In the genomic region with DNA sequence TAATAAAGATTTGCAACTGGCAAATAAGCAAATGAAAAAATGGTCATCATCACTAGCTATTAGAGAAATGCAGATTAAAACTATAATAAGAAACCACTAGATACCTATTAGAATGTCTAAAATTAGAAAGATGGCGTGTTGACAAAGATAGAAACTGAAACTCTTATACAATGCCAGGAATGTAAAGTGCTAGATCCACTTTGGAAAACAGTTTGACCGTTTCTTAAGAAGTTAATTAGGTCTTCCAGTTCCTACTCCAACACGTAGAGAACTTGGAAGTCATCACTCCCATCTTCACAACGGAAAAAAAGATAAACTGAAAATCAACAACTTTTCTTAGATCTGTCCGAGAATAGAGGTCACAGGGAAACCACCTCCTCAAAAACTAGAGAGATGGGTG, we compare ENCODE assay signal across 8 cellular contexts.
DNase-seq lines count a peak whose midpoint lies in the region; ATAC-seq, FAIRE-seq and TF ChIP-seq lines count a peak whose summit lies in the region.
"Not testable (repeated sequence)": the region's sequence is repeated elsewhere in the genome, so short reads cannot be mapped to it uniquely, and the experiment has no call there.

No MANE protein-coding gene starts in this region.

- not testable (repeated sequence) for H3K36me3 ChIP-seq in CD4-positive, CD25-positive, alpha-beta regulatory T cell (ENCODE audit: control insufficient read depth, insufficient read depth, low read length); GM23338 (ENCODE audit: insufficient read depth); astrocyte (ENCODE audit: insufficient read depth, low read length); cardiac muscle cell; gastrocnemius medialis
- H3K36me3 ChIP-seq in OCI-LY3 (replicated peaks; ENCODE audit: low read depth, low read length) = peaks cover 11% of the 10 kb centered on the region

- in situ Hi-C loops in gastrocnemius medialis (cut with MboI; ENCODE audit: low sequenced_read_pairs in 4 of 4) = not testable (repeated sequence)

- ATAC-seq in CD4-positive, CD25-positive, alpha-beta regulatory T cell (ENCODE audit: low read depth in 2 of 2); GM23338; gastrocnemius medialis: not testable (repeated sequence)

- TF ChIP-seq CTCF in GM23338 (conservative IDR thresholded peaks at IDR 0.05; ENCODE audit: low read depth in 2 of 2); OCI-LY3 (IDR thresholded peaks at IDR 0.05; ENCODE audit: low read depth, low read length); astrocyte (IDR thresholded peaks at IDR 0.05; ENCODE audit: insufficient read depth, low read depth, low read length); cardiac muscle cell (IDR thresholded peaks at IDR 0.05; ENCODE audit: low read depth, low read length); mesothelial cell of epicardium (IDR thresholded peaks at IDR 0.05; ENCODE audit: unreplicated experiment); gastrocnemius medialis (IDR thresholded peaks at IDR 0.05 in 4 of 5, conservative IDR thresholded peaks at IDR 0.05 in 1 of 5): not testable (repeated sequence)

- not testable (repeated sequence) for H3K27me3 Mint-ChIP-seq in CD4-positive, CD25-positive, alpha-beta regulatory T cell; GM23338 (ENCODE audit: insufficient read depth, low read depth, poor library complexity); T-helper 2 cell treated with Interferon-gamma antibody and Interleukin-4, amounts not matched to agents 5 μg/mL and 100 μg/mL, for 36 hours (ENCODE audit: low read depth); astrocyte (ENCODE audit: low read depth, unreplicated experiment); mesothelial cell of epicardium (ENCODE audit: low read depth)

- not testable (repeated sequence) for DNase-seq in CD4-positive, CD25-positive, alpha-beta regulatory T cell; GM23338 (ENCODE audit: low spot score); T-helper 2 cell treated with Interferon-gamma antibody and Interleukin-4, amounts not matched to agents 5 μg/mL and 100 μg/mL, for 36 hours (ENCODE audit: low spot score); mesothelial cell of epicardium (ENCODE audit: low spot score in 2 of 2, unreplicated experiment in 2 of 2); gastrocnemius medialis
- peak; percentile 3 for DNase-seq in astrocyte (ENCODE audit: low read depth)
- DNase-seq in cardiac muscle cell (ENCODE audit: low read depth in 1 of 2, low spot score in 1 of 2) = peak in 1 of 2 donors; percentile 51

- H3K4me1 ChIP-seq in CD4-positive, CD25-positive, alpha-beta regulatory T cell (ENCODE audit: control insufficient read depth, insufficient read depth, low read length, poor library complexity, severe bottlenecking) = peaks cover 11% of the 10 kb centered on the region
- H3K4me1 ChIP-seq in GM23338 (ENCODE audit: insufficient read depth) (peaks cover 72% of the 10 kb centered on the region), OCI-LY3 (ENCODE audit: low read length) (peaks cover 59% of the 10 kb centered on the region), cardiac muscle cell (ENCODE audit: low read depth) (peaks cover 36% of the 10 kb centered on the region), gastrocnemius medialis (peaks cover 29 to 33% of the 10 kb centered on the region in 2 donors)
- H3K4me1 ChIP-seq in astrocyte (ENCODE audit: insufficient read depth, low read length) = not testable (repeated sequence)

- H3K27ac ChIP-seq in CD4-positive, CD25-positive, alpha-beta regulatory T cell (ENCODE audit: insufficient read depth, low read length, poor library complexity, severe bottlenecking) = peak overlapping the region; percentile 60
- H3K27ac ChIP-seq in GM23338 (ENCODE audit: low read depth) (peak overlapping the region; percentile 91; the same call in 1 of the 2 replicates), OCI-LY3 (ENCODE audit: low read length) (peak overlapping the region; percentile 28), cardiac muscle cell (peak overlapping the region; percentile 89), gastrocnemius medialis (peak overlapping the region in 3 of 4 donors; percentile 1 to 72 (median 29))
- H3K27ac ChIP-seq in astrocyte (ENCODE audit: low read depth, low read length) = not testable (repeated sequence)

- peak overlapping the region; percentile 85 for H3K4me3 ChIP-seq in CD4-positive, CD25-positive, alpha-beta regulatory T cell (ENCODE audit: low read depth, low read length)
- not testable (repeated sequence) for H3K4me3 ChIP-seq in GM23338; astrocyte (ENCODE audit: insufficient read depth, low read depth, low read length); cardiac muscle cell
- H3K4me3 ChIP-seq in OCI-LY3 (ENCODE audit: low read length) = peak overlapping the region; percentile 65
- H3K4me3 ChIP-seq in gastrocnemius medialis = peak overlapping the region in 3 of 4 donors; percentile 15 to 26 (median 18)

- not testable (repeated sequence) for H3K36me3 Mint-ChIP-seq in CD4-positive, CD25-positive, alpha-beta regulatory T cell; GM23338 (ENCODE audit: low read depth); T-helper 2 cell treated with Interferon-gamma antibody and Interleukin-4, amounts not matched to agents 5 μg/mL and 100 μg/mL, for 36 hours (ENCODE audit: low read depth); astrocyte (ENCODE audit: low read depth, unreplicated experiment); mesothelial cell of epicardium

- intact Hi-C loops in gastrocnemius medialis (cut with DNase I; ENCODE audit: low total_unique reads) = not testable (repeated sequence)

- H3K4me1 Mint-ChIP-seq in CD4-positive, CD25-positive, alpha-beta regulatory T cell = peaks cover 22 to 70% (median 41%) of the 10 kb centered on the region in 4 donors
- peaks cover 62% of the 10 kb centered on the region for H3K4me1 Mint-ChIP-seq in GM23338
- peaks cover 37% of the 10 kb centered on the region for H3K4me1 Mint-ChIP-seq in T-helper 2 cell treated with Interferon-gamma antibody and Interleukin-4, amounts not matched to agents 5 μg/mL and 100 μg/mL, for 36 hours (ENCODE audit: low read depth)
- peaks cover 24% of the 10 kb centered on the region for H3K4me1 Mint-ChIP-seq in astrocyte (ENCODE audit: low read depth, unreplicated experiment)
- not testable (repeated sequence) for H3K4me1 Mint-ChIP-seq in mesothelial cell of epicardium

- not testable (repeated sequence) for FAIRE-seq in astrocyte (lab: Jason Lieb, UNC)

- peak overlapping the region; percentile 12; the same call in 1 of the 2 replicates for H3K9ac ChIP-seq in OCI-LY3 (ENCODE audit: low read length)
- not testable (repeated sequence) for H3K9ac ChIP-seq in astrocyte (ENCODE audit: low read length)

- peak overlapping the region; percentile 70 to 87 (median 86) for H3K27ac Mint-ChIP-seq in CD4-positive, CD25-positive, alpha-beta regulatory T cell
- not testable (repeated sequence) for H3K27ac Mint-ChIP-seq in GM23338; T-helper 2 cell treated with Interferon-gamma antibody and Interleukin-4, amounts not matched to agents 5 μg/mL and 100 μg/mL, for 36 hours; astrocyte (ENCODE audit: unreplicated experiment)
- peak overlapping the region; percentile 40 for H3K27ac Mint-ChIP-seq in mesothelial cell of epicardium

- peaks cover 16% of the 10 kb centered on the region for H3F3A ChIP-seq in GM23338 (replicated peaks; ENCODE audit: low read depth)

- H3K9me2 ChIP-seq in GM23338 (ENCODE audit: insufficient read depth) = not testable (repeated sequence)

- H3K9me3 ChIP-seq in CD4-positive, CD25-positive, alpha-beta regulatory T cell (ENCODE audit: control insufficient read depth in 2 of 2, low read length in 2 of 2); OCI-LY3 (ENCODE audit: insufficient read depth, low read length); astrocyte (ENCODE audit: insufficient read depth, low read depth, low read length); cardiac muscle cell (ENCODE audit: low read depth); gastrocnemius medialis: not testable (repeated sequence)

- not testable (repeated sequence) for H3K27me3 ChIP-seq in CD4-positive, CD25-positive, alpha-beta regulatory T cell (ENCODE audit: control insufficient read depth, insufficient read depth, low read length); GM23338 (ENCODE audit: insufficient read depth); OCI-LY3 (ENCODE audit: low read depth, low read length); astrocyte (ENCODE audit: insufficient read depth, low read length); cardiac muscle cell; gastrocnemius medialis

- H3K9me3 Mint-ChIP-seq in CD4-positive, CD25-positive, alpha-beta regulatory T cell; GM23338; T-helper 2 cell treated with Interferon-gamma antibody and Interleukin-4, amounts not matched to agents 5 μg/mL and 100 μg/mL, for 36 hours; astrocyte (ENCODE audit: unreplicated experiment); mesothelial cell of epicardium: not testable (repeated sequence)

- peak overlapping the region; percentile 65 to 93 (median 80) for H3K4me3 Mint-ChIP-seq in CD4-positive, CD25-positive, alpha-beta regulatory T cell
- H3K4me3 Mint-ChIP-seq in GM23338; astrocyte (ENCODE audit: unreplicated experiment); mesothelial cell of epicardium: not testable (repeated sequence)
- H3K4me3 Mint-ChIP-seq in T-helper 2 cell treated with Interferon-gamma antibody and Interleukin-4, amounts not matched to agents 5 μg/mL and 100 μg/mL, for 36 hours = peak overlapping the region; percentile 10

- H2AFZ ChIP-seq in GM23338; OCI-LY3 (ENCODE audit: low read depth, low read length); astrocyte (ENCODE audit: low read depth, low read length): not testable (repeated sequence)

- H3K4me2 ChIP-seq in GM23338 = 0 out of 2 replicates have a peak overlapping the region, but pooled peaks have one; percentile 64
- H3K4me2 ChIP-seq in OCI-LY3 (ENCODE audit: low read length) = peak overlapping the region; percentile 80
- H3K4me2 ChIP-seq in astrocyte (ENCODE audit: low read length) = not testable (repeated sequence)

- TF ChIP-seq POLR2A in gastrocnemius medialis (IDR thresholded peaks at IDR 0.05) = not testable (repeated sequence)

- peaks cover 27% of the 10 kb centered on the region for H4K20me1 ChIP-seq in GM23338 (replicated peaks; ENCODE audit: insufficient read depth)
- peaks cover 74% of the 10 kb centered on the region for H4K20me1 ChIP-seq in OCI-LY3 (ENCODE audit: insufficient read depth, low read length)
- H4K20me1 ChIP-seq in astrocyte (ENCODE audit: insufficient read depth, low read length) = peaks cover 33% of the 10 kb centered on the region

- H3K79me2 ChIP-seq in GM23338 (replicated peaks; ENCODE audit: insufficient read depth) (peaks cover 89% of the 10 kb centered on the region), OCI-LY3 (ENCODE audit: low read length) (peaks cover 85% of the 10 kb centered on the region), astrocyte (ENCODE audit: insufficient read depth, low read length) (peaks cover 51% of the 10 kb centered on the region)
